ENCODE assay signal across 16 cellular contexts in genomic region chr2:43032894-43033270, GRCh38.
A peak's percentile ranks its signal among the peaks of the same experiment; 100 is the strongest.
DNase-seq lines count a peak whose midpoint lies in the region; ATAC-seq, FAIRE-seq and TF ChIP-seq lines count a peak whose summit lies in the region.
"Had no signal": no experiment of that assay in that cellular context is flagged by ENCODE, and none has a peak within 500 bp of the region (broad histone marks: within the 10 kb centered on the region; RNA-seq: fewer than 3 reads in every experiment).

No MANE protein-coding gene starts in this region.

- no peak for ATAC-seq in foreskin keratinocyte
- ATAC-seq in pancreas, result peak in 1 of 4 donors; percentile 17
- no peak for ATAC-seq in GM19328 (IDR thresholded peaks at IDR 0.05; ENCODE audit: unreplicated experiment)

- no peaks in the 10 kb centered on the region for H3K27me3 Mint-ChIP-seq in activated naive CD8-positive, alpha-beta T cell
- no peaks in the 10 kb centered on the region for H3K27me3 Mint-ChIP-seq in activated naive CD8-positive, alpha-beta T cell treated with anti-CD3 and anti-CD28 coated beads for 36 hours

- H3K4me3 ChIP-seq in pancreas, result no peak overlapping the region
- H3K4me3 ChIP-seq in uterus, result no peak overlapping the region
- H3K4me3 ChIP-seq: lung had no signal

- WGBS in pancreas, 2 donors, result 79 to 82% methylated on average over 7 of the region's 7 CpGs

- H3K36me3 Mint-ChIP-seq in activated naive CD8-positive, alpha-beta T cell, result no peaks in the 10 kb centered on the region
- no peaks in the 10 kb centered on the region for H3K36me3 Mint-ChIP-seq in activated naive CD8-positive, alpha-beta T cell treated with anti-CD3 and anti-CD28 coated beads for 36 hours

- TF ChIP-seq POLR2A in uterus (IDR thresholded peaks at IDR 0.05), result no peak

- DNase-seq in activated naive CD8-positive, alpha-beta T cell treated with anti-CD3 and anti-CD28 coated beads for 36 hours, result no peak
- DNase-seq in foreskin keratinocyte (no peak), pancreas (peak in 1 of 6 donors; percentile 12), uterus (peak in 1 of 2 donors; percentile 19), NCI-H1105 (lab: John Stamatoyannopoulos, UW) (no peak)
- no peak for DNase-seq in stimulated activated CD4-positive, alpha-beta T cell treated with anti-CD3 and anti-CD28 coated beads, Interleukin-4, amount 100 ng/mL, for 4 hours
- DNase-seq: activated CD8-positive, alpha-beta memory T cell treated with anti-CD3 and anti-CD28 coated beads, Interleukin-2, amount 50 U/mL, for 48 hours; activated naive CD4-positive, alpha-beta T cell treated with anti-CD3 and anti-CD28 coated beads, Interleukin-2, amount 50 U/mL, for 16 hours; cerebellar nuclear complex; GOT3; KG1; NCI-H510A treated with DMSO at 0.1 percent for 48 hours had no signal

- H3K36me3 ChIP-seq in pancreas, result no peaks in the 10 kb centered on the region
- H3K36me3 ChIP-seq in uterus, result no peaks in the 10 kb centered on the region

- H3K27me3 ChIP-seq in foreskin keratinocyte, result no peaks in the 10 kb centered on the region
- no peaks in the 10 kb centered on the region for H3K27me3 ChIP-seq in pancreas
- no peaks in the 10 kb centered on the region for H3K27me3 ChIP-seq in uterus

- H3K27ac ChIP-seq in foreskin keratinocyte (peak overlapping the region; percentile 89), pancreas (peak overlapping the region in 3 of 4 donors; percentile 55 to 84 (median 66)), uterus (peak overlapping the region; percentile 88 to 90)

- H3K4me1 ChIP-seq in foreskin keratinocyte, result peaks cover 10% of the 10 kb centered on the region
- H3K4me1 ChIP-seq in pancreas, result peaks cover 0 to 15% (median 11%) of the 10 kb centered on the region in 3 donors
- H3K4me1 ChIP-seq in uterus, result peaks cover 0 to 11% of the 10 kb centered on the region in 2 donors

- no peak overlapping the region for H3K27ac Mint-ChIP-seq in activated naive CD8-positive, alpha-beta T cell
- H3K27ac Mint-ChIP-seq in activated naive CD8-positive, alpha-beta T cell treated with anti-CD3 and anti-CD28 coated beads for 36 hours, result no peak overlapping the region

- no peak for FAIRE-seq in pancreas (lab: Jason Lieb, UNC)
- FAIRE-seq: A204.1 had no signal

- H3K4me1 Mint-ChIP-seq in activated naive CD8-positive, alpha-beta T cell (ENCODE audit: low read depth), result peaks cover 26% of the 10 kb centered on the region
- H3K4me1 Mint-ChIP-seq in activated naive CD8-positive, alpha-beta T cell treated with anti-CD3 and anti-CD28 coated beads for 36 hours, result peaks cover 18% of the 10 kb centered on the region

- peak overlapping the region; percentile 8 for H3K4me3 Mint-ChIP-seq in activated naive CD8-positive, alpha-beta T cell
- no peak overlapping the region for H3K4me3 Mint-ChIP-seq in activated naive CD8-positive, alpha-beta T cell treated with anti-CD3 and anti-CD28 coated beads for 36 hours

- no peak for TF ChIP-seq CTCF in foreskin keratinocyte (conservative IDR thresholded peaks at IDR 0.05)
- no peak for TF ChIP-seq CTCF in pancreas (IDR thresholded peaks at IDR 0.05)
- TF ChIP-seq CTCF in uterus (IDR thresholded peaks at IDR 0.05), result no peak

- intact Hi-C loops in pancreas (cut with DNase I) (no loop called here), uterus (cut with DNase I; ENCODE audit: low total_unique reads) (no loop called here)

- no peaks in the 10 kb centered on the region for H3K9me3 Mint-ChIP-seq in activated naive CD8-positive, alpha-beta T cell (ENCODE audit: low read depth)
- H3K9me3 Mint-ChIP-seq in activated naive CD8-positive, alpha-beta T cell treated with anti-CD3 and anti-CD28 coated beads for 36 hours, result no peaks in the 10 kb centered on the region

- H3K9me3 ChIP-seq in pancreas (no peaks in the 10 kb centered on the region), uterus (no peaks in the 10 kb centered on the region)
